In genomic region chr2:15700131-15700530, GRCh38 we compare ENCODE assay signal across 6 cellular contexts.
"Had no signal": no experiment of that assay in that cellular context is flagged by ENCODE, and none has a peak within 500 bp of the region (broad histone marks: within the 10 kb centered on the region; RNA-seq: fewer than 3 reads in every experiment).

No MANE protein-coding gene starts in this region.

- DNase-seq: GM23248, GOT3, H7, H9, HCEC 1CT, HFFc6 had no signal
